In genomic region chr21:37202221-37202805, GRCh38 we compare ENCODE assay signal across 18 cellular contexts.
"Had no signal": no experiment of that assay in that cellular context is flagged by ENCODE, and none has a peak within 500 bp of the region (broad histone marks: within the 10 kb centered on the region; RNA-seq: fewer than 3 reads in every experiment).

No MANE protein-coding gene starts in this region.

- H3K9me3 ChIP-seq: left lung, right atrium auricular region, transverse colon, vagina had no signal

- H3K4me3 ChIP-seq: left lung, right atrium auricular region, skin epidermis, transverse colon, vagina had no signal

- H3K4me3 Mint-ChIP-seq: activated naive CD8-positive, alpha-beta T cell treated with anti-CD3 and anti-CD28 coated beads, Interleukin-2, amount 10 ng/mL, durations not matched to agents 7 days and 5 days; activated T-cell treated with anti-CD3 and anti-CD28 coated beads, Interleukin-2, amount 50 U/mL, for 24 hours; natural killer cell had no signal

- ATAC-seq: left lung, natural killer cell had no signal

- H3K27ac Mint-ChIP-seq: activated naive CD8-positive, alpha-beta T cell treated with anti-CD3 and anti-CD28 coated beads, Interleukin-2, amount 10 ng/mL, durations not matched to agents 7 days and 5 days; activated T-cell treated with anti-CD3 and anti-CD28 coated beads, Interleukin-2, amount 50 U/mL, for 24 hours; natural killer cell; progenitor cell of endocrine pancreas had no signal

- H3K27me3 Mint-ChIP-seq: activated naive CD8-positive, alpha-beta T cell treated with anti-CD3 and anti-CD28 coated beads, Interleukin-2, amount 10 ng/mL, durations not matched to agents 7 days and 5 days; activated T-cell treated with anti-CD3 and anti-CD28 coated beads, Interleukin-2, amount 50 U/mL, for 24 hours; progenitor cell of endocrine pancreas had no signal

- DNase-seq: activated CD4-positive, alpha-beta T cell treated with anti-CD3 and anti-CD28 coated beads, Interleukin-2, amount 50 U/mL, for 48 hours; activated naive CD8-positive, alpha-beta T cell treated with anti-CD3 and anti-CD28 coated beads, Interleukin-2, amount 10 ng/mL, durations not matched to agents 7 days and 5 days; activated T-cell treated with anti-CD3 and anti-CD28 coated beads, Interleukin-2, amount 50 U/mL, for 24 hours; anterior cingulate cortex; cerebellar nuclear complex; effector memory CD4-positive, alpha-beta T cell; left lung; natural killer cell; occipital lobe; stimulated activated CD4-positive, alpha-beta T cell treated with anti-CD3 and anti-CD28 coated beads, Interleukin-4, amount 100 ng/mL, for 4 hours; stimulated activated CD8-positive, alpha-beta memory T cell treated with anti-CD3 and anti-CD28 coated beads, Interleukin-4, amount 100 ng/mL, for 48 hours; stimulated activated naive CD4-positive, alpha-beta T cell treated with Interleukin-2 at 50 U/mL for 16 hours; substantia nigra; transverse colon had no signal

- H3K27ac ChIP-seq: left lung, right atrium auricular region, transverse colon, vagina had no signal

- H3K27me3 ChIP-seq: left lung, right atrium auricular region, transverse colon, vagina had no signal

- H3K9me3 Mint-ChIP-seq: activated naive CD8-positive, alpha-beta T cell treated with anti-CD3 and anti-CD28 coated beads, Interleukin-2, amount 10 ng/mL, durations not matched to agents 7 days and 5 days; activated T-cell treated with anti-CD3 and anti-CD28 coated beads, Interleukin-2, amount 50 U/mL, for 24 hours; natural killer cell had no signal
